8 cellular contexts compared by ENCODE assay signal in the genomic region with DNA sequence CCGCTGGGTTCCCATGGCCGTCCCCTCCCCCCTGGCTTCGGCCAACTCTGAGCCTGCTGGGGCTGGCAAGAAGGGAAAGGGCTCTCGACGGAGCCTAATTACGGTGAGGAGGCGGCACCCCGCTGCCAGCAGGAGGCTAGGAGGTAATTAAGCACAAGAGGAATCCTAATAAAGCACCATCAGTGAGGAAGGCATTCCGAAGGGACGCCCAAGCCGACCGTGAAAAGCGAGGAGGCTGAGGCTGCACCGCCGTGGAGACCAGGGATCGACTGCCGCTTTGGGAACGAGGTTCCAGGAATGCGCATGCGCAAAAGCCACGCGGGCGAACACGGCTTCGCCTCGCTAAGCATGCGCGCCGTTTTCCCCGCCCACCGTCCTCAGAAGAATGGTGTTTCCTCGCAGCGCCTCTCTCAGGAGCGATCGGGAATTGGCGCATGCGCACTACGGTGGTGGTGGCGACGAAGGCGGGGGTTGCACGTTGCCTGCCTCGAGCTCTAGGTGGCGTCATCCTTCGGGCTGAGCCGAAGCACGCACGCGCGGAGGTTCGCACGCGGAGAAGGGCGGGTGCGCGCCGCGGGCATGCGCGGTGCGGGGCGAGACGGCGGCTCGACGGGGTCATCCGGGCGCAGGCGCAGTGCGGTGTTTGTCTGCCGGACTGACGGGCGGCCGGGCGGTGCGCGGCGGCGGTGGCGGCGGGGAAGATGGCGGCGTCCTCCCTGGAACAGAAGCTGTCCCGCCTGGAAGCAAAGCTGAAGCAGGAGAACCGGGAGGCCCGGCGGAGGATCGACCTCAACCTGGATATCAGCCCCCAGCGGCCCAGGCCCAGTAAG.
DNase-seq lines count a peak whose midpoint lies in the region; ATAC-seq lines count a peak whose summit lies in the region.

MAP2K7 (plus strand) TSS at position 634 of the 830 bp plus-strand sequence; CDS start at position 702, 68 bp downstream.

- peak; percentile 72 for ATAC-seq in HG03460 (IDR thresholded peaks at IDR 0.05; ENCODE audit: unreplicated experiment)

- H3K9ac ChIP-seq in BLaER1 treated with 17β-estradiol and CSF1 and Interleukin-3, amounts not matched to agents 10 nM and 100 nM: peak within 1 kb of the TSS; percentile 79 to 92 (median 87)

- H4K20me1 ChIP-seq in BLaER1 treated with 17β-estradiol and CSF1 and Interleukin-3, amounts not matched to agents 10 nM and 100 nM: peaks cover 42 to 45% (median 44%) of the 10 kb centered on the region in 11 experiments

- DNase-seq in GM19240 (ENCODE audit: insufficient read length, low spot score): peak; percentile 99
- DNase-seq in NCI-H524 treated with DMSO at 0.1 percent for 48 hours (lab: John Stamatoyannopoulos, UW): peak; percentile 96
- DNase-seq in activated CD4-positive, alpha-beta T cell treated with anti-CD3 and anti-CD28 coated beads for 4 hours: peak; percentile 100
- DNase-seq in kidney glomerular epithelial cell (lab: John Stamatoyannopoulos, UW): peak; percentile 100
- peak; percentile 100 for DNase-seq in stimulated activated CD4-positive, alpha-beta T cell treated with anti-CD3 and anti-CD28 coated beads, Interleukin-1b, Interleukin-23, amount 100 ng/mL, for 1 hour (ENCODE audit: low read depth in 2 of 2)

- H3K36me3 ChIP-seq in BLaER1 treated with 17β-estradiol and CSF1 and Interleukin-3, amounts not matched to agents 10 nM and 100 nM: peaks cover 0 to 21% (median 13%) of the 10 kb centered on the region in 11 experiments; a peak in 14 of 22 replicates

- H3K4me3 ChIP-seq in BLaER1 treated with 17β-estradiol and CSF1 and Interleukin-3, amounts not matched to agents 10 nM and 100 nM: peak within 1 kb of the TSS; percentile 75 to 97 (median 90)

- H3K4me1 ChIP-seq in BLaER1 treated with 17β-estradiol and CSF1 and Interleukin-3, amounts not matched to agents 10 nM and 100 nM: peaks cover 47 to 64% (median 55%) of the 10 kb centered on the region in 10 experiments

- peak within 1 kb of the TSS; percentile 97 to 100 (median 99) for H3K4me2 ChIP-seq in BLaER1 treated with 17β-estradiol and CSF1 and Interleukin-3, amounts not matched to agents 10 nM and 100 nM

- peak within 1 kb of the TSS; percentile 77 to 90 (median 85) for H3K27ac ChIP-seq in BLaER1 treated with 17β-estradiol and CSF1 and Interleukin-3, amounts not matched to agents 10 nM and 100 nM
- peak within 1 kb of the TSS; percentile 95 for H3K27ac ChIP-seq in cingulate gyrus (ENCODE audit: low read depth, low read length)

- H3K27me3 ChIP-seq in BLaER1 treated with 17β-estradiol and CSF1 and Interleukin-3, amounts not matched to agents 10 nM and 100 nM: no peaks in the 10 kb centered on the region

- H3K9me3 ChIP-seq in BLaER1 treated with 17β-estradiol and CSF1 and Interleukin-3, amounts not matched to agents 10 nM and 100 nM (replicated peaks in 1 of 11): no peaks in the 10 kb centered on the region

Comparison
In these comparisons a context has a peak if more than half of its experiments do, and no peak if none do; other contexts are left out.
1. Peak in every context shown above with its lines: DNase-seq, ATAC-seq, H3K4me3 ChIP-seq and H3K27ac ChIP-seq.